In the genomic region with DNA sequence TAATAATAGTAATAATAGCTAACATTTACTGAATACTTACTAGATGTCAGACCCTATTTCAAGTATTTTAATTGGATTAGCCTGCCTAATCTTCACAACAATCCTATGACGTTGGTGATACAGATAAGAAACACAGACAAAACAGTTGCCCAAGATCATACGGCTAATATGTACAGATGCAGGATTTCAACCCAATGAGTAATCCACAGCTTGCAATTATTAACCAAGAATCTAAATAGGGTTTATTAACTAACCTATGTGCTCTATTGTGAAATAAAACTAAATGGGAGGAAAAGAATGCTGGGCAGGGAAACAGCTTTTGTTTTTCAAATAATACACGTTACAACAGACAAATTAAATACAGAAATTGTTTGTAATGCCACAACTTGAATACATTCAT, we compare ENCODE assay signal across 11 cellular contexts. TPM values are rescaled to one million over a fixed set of nuclear protein-coding genes. Genes with fewer than 3 reads are reported as not detected.
A peak's percentile ranks its signal among the peaks of the same experiment; 100 is the strongest.
DNase-seq lines count a peak whose midpoint lies in the region; ATAC-seq and TF ChIP-seq lines count a peak whose summit lies in the region.
"Had no signal": no experiment of that assay in that cellular context is flagged by ENCODE, and none has a peak within 500 bp of the region (broad histone marks: within the 10 kb centered on the region; RNA-seq: fewer than 3 reads in every experiment).

No MANE protein-coding gene starts in this region.

- peak; percentile 86 for ATAC-seq in GM18861 (IDR thresholded peaks at IDR 0.05; ENCODE audit: unreplicated experiment)
- peak; percentile 48 for ATAC-seq in HG02840 (IDR thresholded peaks at IDR 0.05; ENCODE audit: low FRiP score, unreplicated experiment)
- peak; percentile 38 for ATAC-seq in SK-N-SH treated with all-trans-retinoic acid at 6 μM for 48 hours
- peak; percentile 59 to 86 (median 76) for ATAC-seq in right lobe of liver
- no peak for ATAC-seq in psoas muscle
- ATAC-seq: activated naive CD8-positive, alpha-beta T cell treated with anti-CD3 and anti-CD28 coated beads, Interleukin-2, amount 50 U/mL, for 24 hours had no signal

- DNase-seq in right lobe of liver (no peak), SIG-M5 treated with dmso at 0.1 percent for 504 hours (lab: John Stamatoyannopoulos, UW; ENCODE audit: unreplicated experiment) (no peak), psoas muscle (no peak), NCI-H345 (lab: John Stamatoyannopoulos, UW) (no peak)
- DNase-seq in activated T-cell treated with anti-CD3 and anti-CD28 coated beads, Interleukin-2, amount 50 U/mL, for 48 hours, result no peak
- DNase-seq: activated naive CD8-positive, alpha-beta T cell treated with anti-CD3 and anti-CD28 coated beads, Interleukin-2, amount 50 U/mL, for 24 hours; DMS79; posterior cingulate gyrus had no signal

- TF ChIP-seq CTCF in right lobe of liver (IDR thresholded peaks at IDR 0.05), result no peak
- no peak for TF ChIP-seq CTCF in psoas muscle (IDR thresholded peaks at IDR 0.05)

- H3K4me3 ChIP-seq in right lobe of liver (peak overlapping the region in 1 of 3 donors; percentile 3), psoas muscle (no peak overlapping the region)

- H3K36me3 ChIP-seq in right lobe of liver (peaks cover 0 to 3% (median 1%) of the 10 kb centered on the region in 4 donors), psoas muscle (ENCODE audit: insufficient read depth in 1 of 2, low read depth in 1 of 2) (peaks cover 0 to 22% of the 10 kb centered on the region in 2 donors)

- peak; percentile 31 for TF ChIP-seq POLR2A in right lobe of liver (IDR thresholded peaks at IDR 0.05)

- intact Hi-C loops in right lobe of liver (cut with DNase I), result no loop called here
- intact Hi-C loops in psoas muscle (cut with DNase I), result no loop called here

- H3K27ac ChIP-seq in right lobe of liver, result peak overlapping the region in 2 of 3 donors; percentile 1 to 44
- no peak overlapping the region for H3K27ac ChIP-seq in psoas muscle

- no peaks in the 10 kb centered on the region for H3K27me3 ChIP-seq in right lobe of liver
- H3K27me3 ChIP-seq in psoas muscle (ENCODE audit: insufficient read depth in 3 of 3, low read length in 2 of 3), result no peaks in the 10 kb centered on the region

- 5% methylated on average over 3 of the region's 3 CpGs for WGBS in right lobe of liver (ENCODE audit: insufficient coverage, low coverage, low lambda C conversion rate, missing lambda C conversion rate)
- 40 to 47% (median 44%) methylated on average over 3 of the region's 3 CpGs for WGBS in psoas muscle, 3 donors

- H3K9me3 ChIP-seq in right lobe of liver, result no peaks in the 10 kb centered on the region
- no peaks in the 10 kb centered on the region for H3K9me3 ChIP-seq in psoas muscle

- H3K4me1 ChIP-seq in right lobe of liver (peaks cover 0 to 26% (median 13%) of the 10 kb centered on the region in 4 donors), psoas muscle (no peaks in the 10 kb centered on the region)

TF ChIP-seq in SK-N-SH treated with all-trans-retinoic acid at 6 μM for 48 hours, 23 proteins besides CTCF, POLR2A, EP300 and RAD21 (continues in another document):
- TF ChIP-seq ZNF565 (CRISPR knock-in tag; conservative IDR thresholded peaks at IDR 0.05; ENCODE audit: low read depth), result no peak
- TF ChIP-seq SNAI2 (CRISPR knock-in tag; IDR thresholded peaks at IDR 0.05), result peak; percentile 89
- TF ChIP-seq ZFP3 (CRISPR knock-in tag; IDR thresholded peaks at IDR 0.05), result 0 out of 2 replicates have a peak, but pooled peaks have one; percentile 54
- TF ChIP-seq TOX (CRISPR knock-in tag; IDR thresholded peaks at IDR 0.05; ENCODE audit: borderline replicate concordance), result no peak
- TF ChIP-seq, protein P1, sequence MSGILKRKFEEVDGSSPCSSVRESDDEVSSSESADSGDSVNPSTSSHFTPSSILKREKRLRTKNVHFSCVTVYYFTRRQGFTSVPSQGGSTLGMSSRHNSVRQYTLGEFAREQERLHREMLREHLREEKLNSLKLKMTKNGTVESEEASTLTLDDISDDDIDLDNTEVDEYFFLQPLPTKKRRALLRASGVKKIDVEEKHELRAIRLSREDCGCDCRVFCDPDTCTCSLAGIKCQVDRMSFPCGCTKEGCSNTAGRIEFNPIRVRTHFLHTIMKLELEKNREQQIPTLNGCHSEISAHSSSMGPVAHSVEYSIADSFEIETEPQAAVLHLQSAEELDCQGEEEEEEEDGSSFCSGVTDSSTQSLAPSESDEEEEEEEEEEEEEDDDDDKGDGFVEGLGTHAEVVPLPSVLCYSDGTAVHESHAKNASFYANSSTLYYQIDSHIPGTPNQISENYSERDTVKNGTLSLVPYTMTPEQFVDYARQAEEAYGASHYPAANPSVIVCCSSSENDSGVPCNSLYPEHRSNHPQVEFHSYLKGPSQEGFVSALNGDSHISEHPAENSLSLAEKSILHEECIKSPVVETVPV (CRISPR knock-in tag; IDR thresholded peaks at IDR 0.05), result peak; percentile 92
- TF ChIP-seq ZC3H10 (CRISPR knock-in tag; IDR thresholded peaks at IDR 0.05), result no peak
- TF ChIP-seq ZNF70 (CRISPR knock-in tag; IDR thresholded peaks at IDR 0.05), result peak; percentile 23; the same call in 1 of the 2 replicates
- peak; percentile 83; the same call in 1 of the 2 replicates for TF ChIP-seq ESRRG (CRISPR knock-in tag; IDR thresholded peaks at IDR 0.05)
- no peak; the same call in 1 of the 2 replicates for TF ChIP-seq ARNTL (CRISPR knock-in tag; IDR thresholded peaks at IDR 0.05; ENCODE audit: borderline replicate concordance, low read depth)
- no peak for TF ChIP-seq CSDC2 (CRISPR knock-in tag; IDR thresholded peaks at IDR 0.05)
- peak; percentile 96 for TF ChIP-seq ISL1 (CRISPR knock-in tag; IDR thresholded peaks at IDR 0.05)
- peak; percentile 95 for TF ChIP-seq TCF4 (CRISPR knock-in tag; IDR thresholded peaks at IDR 0.05; ENCODE audit: borderline replicate concordance)
- peak; percentile 62; the same call in 1 of the 2 replicates for TF ChIP-seq GLIS3 (CRISPR knock-in tag; IDR thresholded peaks at IDR 0.05)
- TF ChIP-seq BACH2 (CRISPR knock-in tag; IDR thresholded peaks at IDR 0.05; ENCODE audit: borderline replicate concordance), result no peak
- TF ChIP-seq, protein P2, sequence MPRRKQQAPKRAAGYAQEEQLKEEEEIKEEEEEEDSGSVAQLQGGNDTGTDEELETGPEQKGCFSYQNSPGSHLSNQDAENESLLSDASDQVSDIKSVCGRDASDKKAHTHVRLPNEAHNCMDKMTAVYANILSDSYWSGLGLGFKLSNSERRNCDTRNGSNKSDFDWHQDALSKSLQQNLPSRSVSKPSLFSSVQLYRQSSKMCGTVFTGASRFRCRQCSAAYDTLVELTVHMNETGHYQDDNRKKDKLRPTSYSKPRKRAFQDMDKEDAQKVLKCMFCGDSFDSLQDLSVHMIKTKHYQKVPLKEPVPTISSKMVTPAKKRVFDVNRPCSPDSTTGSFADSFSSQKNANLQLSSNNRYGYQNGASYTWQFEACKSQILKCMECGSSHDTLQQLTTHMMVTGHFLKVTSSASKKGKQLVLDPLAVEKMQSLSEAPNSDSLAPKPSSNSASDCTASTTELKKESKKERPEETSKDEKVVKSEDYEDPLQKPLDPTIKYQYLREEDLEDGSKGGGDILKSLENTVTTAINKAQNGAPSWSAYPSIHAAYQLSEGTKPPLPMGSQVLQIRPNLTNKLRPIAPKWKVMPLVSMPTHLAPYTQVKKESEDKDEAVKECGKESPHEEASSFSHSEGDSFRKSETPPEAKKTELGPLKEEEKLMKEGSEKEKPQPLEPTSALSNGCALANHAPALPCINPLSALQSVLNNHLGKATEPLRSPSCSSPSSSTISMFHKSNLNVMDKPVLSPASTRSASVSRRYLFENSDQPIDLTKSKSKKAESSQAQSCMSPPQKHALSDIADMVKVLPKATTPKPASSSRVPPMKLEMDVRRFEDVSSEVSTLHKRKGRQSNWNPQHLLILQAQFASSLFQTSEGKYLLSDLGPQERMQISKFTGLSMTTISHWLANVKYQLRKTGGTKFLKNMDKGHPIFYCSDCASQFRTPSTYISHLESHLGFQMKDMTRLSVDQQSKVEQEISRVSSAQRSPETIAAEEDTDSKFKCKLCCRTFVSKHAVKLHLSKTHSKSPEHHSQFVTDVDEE (CRISPR knock-in tag; IDR thresholded peaks at IDR 0.05), result no peak; the same call in none of the 2 replicates
- TF ChIP-seq ZNF8 (CRISPR knock-in tag; IDR thresholded peaks at IDR 0.05), result peak; percentile 41
- TF ChIP-seq OSR1 (CRISPR knock-in tag; IDR thresholded peaks at IDR 0.05), result no peak
- TF ChIP-seq RARB (CRISPR knock-in tag; IDR thresholded peaks at IDR 0.05), result no peak
- TF ChIP-seq ZFP30 (CRISPR knock-in tag; IDR thresholded peaks at IDR 0.05), result no peak
- TF ChIP-seq PPARA (CRISPR knock-in tag; IDR thresholded peaks at IDR 0.05; ENCODE audit: borderline replicate concordance), result no peak
- TF ChIP-seq, protein P3, sequence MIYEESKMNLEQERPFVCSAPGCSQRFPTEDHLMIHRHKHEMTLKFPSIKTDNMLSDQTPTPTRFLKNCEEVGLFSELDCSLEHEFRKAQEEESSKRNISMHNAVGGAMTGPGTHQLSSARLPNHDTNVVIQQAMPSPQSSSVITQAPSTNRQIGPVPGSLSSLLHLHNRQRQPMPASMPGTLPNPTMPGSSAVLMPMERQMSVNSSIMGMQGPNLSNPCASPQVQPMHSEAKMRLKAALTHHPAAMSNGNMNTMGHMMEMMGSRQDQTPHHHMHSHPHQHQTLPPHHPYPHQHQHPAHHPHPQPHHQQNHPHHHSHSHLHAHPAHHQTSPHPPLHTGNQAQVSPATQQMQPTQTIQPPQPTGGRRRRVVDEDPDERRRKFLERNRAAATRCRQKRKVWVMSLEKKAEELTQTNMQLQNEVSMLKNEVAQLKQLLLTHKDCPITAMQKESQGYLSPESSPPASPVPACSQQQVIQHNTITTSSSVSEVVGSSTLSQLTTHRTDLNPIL (CRISPR knock-in tag; IDR thresholded peaks at IDR 0.05; ENCODE audit: low read depth), result peak; percentile 93

RNA-seq across cellular contexts. Expression of a gene that starts 23.4 kb away (rescaled TPM):
- total RNA-seq in right lobe of liver, result 10 to 100 TPM; 22.9 to 73.3 (median 29.3) TPM
- 10 to 100 TPM in 2 of 4 donors, 1 to 10 TPM in 2; 7.2 to 11.9 (median 9.9) TPM for total RNA-seq in psoas muscle
- polyA plus RNA-seq in psoas muscle, result 10 to 100 TPM in 2 of 3 donors, 1 to 10 TPM in 1; 9.3 to 21.4 (median 10.2) TPM

RNA-seq across cellular contexts. Expression of a gene that starts 23.6 kb away (rescaled TPM):
- 1 to 10 TPM; 3.8 to 9.9 (median 7.2) TPM for total RNA-seq in right lobe of liver
- 1 to 10 TPM; 5.4 to 8.1 (median 7.4) TPM for total RNA-seq in psoas muscle
- 1 to 10 TPM; 3.4 to 7.7 (median 3.7) TPM for polyA plus RNA-seq in psoas muscle

Comparison
In these comparisons a context has a peak if more than half of its experiments do, and no peak if none do; other contexts are left out.
1. ATAC-seq: peak in GM18861 (single experiment), HG02840 (single experiment), SK-N-SH treated with all-trans-retinoic acid at 6 μM for 48 hours (single experiment) and right lobe of liver (4 of 4); none in psoas muscle (0 of 4).